ENCODE assay signal across 8 cellular contexts in genomic region chr22:37457093-37457893, GRCh38. TPM values are rescaled to one million over a fixed set of nuclear protein-coding genes. Genes with fewer than 3 reads are reported as not detected.
DNase-seq lines count a peak whose midpoint lies in the region; ATAC-seq and TF ChIP-seq lines count a peak whose summit lies in the region.

No MANE protein-coding gene starts in this region.

- H3K4me1 ChIP-seq in GM23248 (ENCODE audit: insufficient read depth): peaks cover 18% of the 10 kb centered on the region
- no peaks in the 10 kb centered on the region for H3K4me1 ChIP-seq in naive thymus-derived CD4-positive, alpha-beta T cell (ENCODE audit: control insufficient read depth in 2 of 2, insufficient read depth in 2 of 2, low read length in 2 of 2)

- H3K27me3 ChIP-seq in GM23248 (replicated peaks; ENCODE audit: insufficient read depth): 0 out of 2 replicates have a peak, but pooled peaks cover 15% of the 10 kb centered on the region
- no peaks in the 10 kb centered on the region for H3K27me3 ChIP-seq in naive thymus-derived CD4-positive, alpha-beta T cell (ENCODE audit: control insufficient read depth in 2 of 2, insufficient read depth in 2 of 2, low read length in 2 of 2)

- no peaks in the 10 kb centered on the region for H3K27me3 Mint-ChIP-seq in activated CD8-positive, alpha-beta memory T cell treated with anti-CD3 and anti-CD28 coated beads, Interleukin-2, amount 10 ng/mL, durations not matched to agents 7 days and 5 days
- no peaks in the 10 kb centered on the region for H3K27me3 Mint-ChIP-seq in naive thymus-derived CD4-positive, alpha-beta T cell
- no peaks in the 10 kb centered on the region for H3K27me3 Mint-ChIP-seq in stimulated activated memory B cell treated with anti-CD40 and anti-IgM and Interleukin-4, amounts not matched to agents 10 μg/mL and 1 μg/mL and 100 μg/mL, for 72 hours

- no peaks in the 10 kb centered on the region for H3K79me2 ChIP-seq in GM23248 (ENCODE audit: insufficient read depth)

- H3K4me2 ChIP-seq in GM23248 (ENCODE audit: unreplicated experiment): no peak overlapping the region

- 25 to 31% methylated on average over 4 of the region's 4 CpGs for WGBS in GM23248 (ENCODE audit: low coverage in 1 of 2, low lambda C conversion rate in 2 of 2, missing lambda C conversion rate in 2 of 2), 2 experiments

- no peak overlapping the region for H3K4me3 ChIP-seq in GM23248
- H3K4me3 ChIP-seq in epithelial cell of proximal tubule (ENCODE audit: low read depth, low read length): no peak overlapping the region
- no peak overlapping the region for H3K4me3 ChIP-seq in naive thymus-derived CD4-positive, alpha-beta T cell (ENCODE audit: low read length)

- H3K9me3 ChIP-seq in GM23248 (ENCODE audit: low read depth): no peaks in the 10 kb centered on the region
- H3K9me3 ChIP-seq in naive thymus-derived CD4-positive, alpha-beta T cell (ENCODE audit: control insufficient read depth in 2 of 3, low read length in 3 of 3): no peaks in the 10 kb centered on the region

- no peak overlapping the region for H3K4me3 Mint-ChIP-seq in activated CD8-positive, alpha-beta memory T cell treated with anti-CD3 and anti-CD28 coated beads, Interleukin-2, amount 10 ng/mL, durations not matched to agents 7 days and 5 days
- no peak overlapping the region for H3K4me3 Mint-ChIP-seq in naive thymus-derived CD4-positive, alpha-beta T cell
- no peak overlapping the region for H3K4me3 Mint-ChIP-seq in stimulated activated memory B cell treated with anti-CD40 and anti-IgM and Interleukin-4, amounts not matched to agents 10 μg/mL and 1 μg/mL and 100 μg/mL, for 72 hours

- peaks cover 19% of the 10 kb centered on the region for H3F3A ChIP-seq in GM23248 (ENCODE audit: insufficient read depth)

- CTCF ChIA-PET in activated CD8-positive, alpha-beta memory T cell treated with anti-CD3 and anti-CD28 coated beads, Interleukin-2, amount 10 ng/mL, durations not matched to agents 7 days and 5 days (lab: Charles Lee): interaction anchor here (0.8 to 4.8 kb wide), 21 partner anchors 9 to 215 kb away, joined by 3 to 67 read pairs (median 5); partner anchors contain the start of gene ELFN2
- CTCF ChIA-PET in naive thymus-derived CD4-positive, alpha-beta T cell (lab: Charles Lee): interaction anchor here (0.7 to 4.3 kb wide), 13 partner anchors 15 to 290 kb away, joined by 3 to 14 read pairs (median 3); partner anchors contain the start of gene CYTH4

- H3K27ac Mint-ChIP-seq in activated CD8-positive, alpha-beta memory T cell treated with anti-CD3 and anti-CD28 coated beads, Interleukin-2, amount 10 ng/mL, durations not matched to agents 7 days and 5 days: no peak overlapping the region
- H3K27ac Mint-ChIP-seq in naive thymus-derived CD4-positive, alpha-beta T cell: peak overlapping the region in 1 of 9 donors; percentile 51
- H3K27ac Mint-ChIP-seq in stimulated activated memory B cell treated with anti-CD40 and anti-IgM and Interleukin-4, amounts not matched to agents 10 μg/mL and 1 μg/mL and 100 μg/mL, for 72 hours: no peak overlapping the region

- POLR2A ChIA-PET in naive thymus-derived CD4-positive, alpha-beta T cell (lab: Charles Lee): interaction anchor here (1.7 kb wide), 1 partner anchor 190 kb away, joined by 5 read pairs; no protein-coding TSS in a partner anchor

- peak; percentile 96 for TF ChIP-seq CTCF in epithelial cell of proximal tubule (conservative IDR thresholded peaks at IDR 0.05; ENCODE audit: low read depth, low read length)

- H3K9me2 ChIP-seq in GM23248 (ENCODE audit: insufficient read depth): no peaks in the 10 kb centered on the region

- H3K36me3 Mint-ChIP-seq in activated CD8-positive, alpha-beta memory T cell treated with anti-CD3 and anti-CD28 coated beads, Interleukin-2, amount 10 ng/mL, durations not matched to agents 7 days and 5 days: peaks cover 1% of the 10 kb centered on the region
- H3K36me3 Mint-ChIP-seq in naive thymus-derived CD4-positive, alpha-beta T cell: peaks cover 4 to 28% (median 5%) of the 10 kb centered on the region in 5 donors
- peaks cover 39% of the 10 kb centered on the region for H3K36me3 Mint-ChIP-seq in stimulated activated memory B cell treated with anti-CD40 and anti-IgM and Interleukin-4, amounts not matched to agents 10 μg/mL and 1 μg/mL and 100 μg/mL, for 72 hours

- no peak overlapping the region for H2AFZ ChIP-seq in GM23248

- no peak overlapping the region for H3K27ac ChIP-seq in GM23248
- no peak overlapping the region for H3K27ac ChIP-seq in naive thymus-derived CD4-positive, alpha-beta T cell (ENCODE audit: low read depth, low read length)

- H3K9me3 Mint-ChIP-seq in activated CD8-positive, alpha-beta memory T cell treated with anti-CD3 and anti-CD28 coated beads, Interleukin-2, amount 10 ng/mL, durations not matched to agents 7 days and 5 days (ENCODE audit: low read depth): no peaks in the 10 kb centered on the region
- H3K9me3 Mint-ChIP-seq in naive thymus-derived CD4-positive, alpha-beta T cell: no peaks in the 10 kb centered on the region
- no peaks in the 10 kb centered on the region for H3K9me3 Mint-ChIP-seq in stimulated activated memory B cell treated with anti-CD40 and anti-IgM and Interleukin-4, amounts not matched to agents 10 μg/mL and 1 μg/mL and 100 μg/mL, for 72 hours

- H3K36me3 ChIP-seq in GM23248 (ENCODE audit: low read depth): no peaks in the 10 kb centered on the region
- H3K36me3 ChIP-seq in naive thymus-derived CD4-positive, alpha-beta T cell (ENCODE audit: control insufficient read depth in 2 of 3, insufficient read depth in 3 of 3, low read length in 3 of 3): peaks cover 0 to 16% (median 0%) of the 10 kb centered on the region in 3 experiments

- peak; percentile 98 for ATAC-seq in activated CD8-positive, alpha-beta memory T cell treated with anti-CD3 and anti-CD28 coated beads, Interleukin-2, amount 10 ng/mL, durations not matched to agents 7 days and 5 days
- ATAC-seq in naive thymus-derived CD4-positive, alpha-beta T cell: peak; percentile 96
- peak; percentile 92 for ATAC-seq in stimulated activated memory B cell treated with anti-CD40 and anti-IgM and Interleukin-4, amounts not matched to agents 10 μg/mL and 1 μg/mL and 100 μg/mL, for 72 hours
- no peak for ATAC-seq in GM21515 (IDR thresholded peaks at IDR 0.05; ENCODE audit: unreplicated experiment)

- H4K20me1 ChIP-seq in GM23248 (ENCODE audit: insufficient read depth): no peaks in the 10 kb centered on the region

- in situ Hi-C loops in GM23248 (cut with MboI): loop anchor here (10.0 kb wide), 1 partner anchor 142 kb away; no protein-coding TSS in a partner anchor

- H3K9ac ChIP-seq in GM23248: no peak overlapping the region

- no peaks in the 10 kb centered on the region for H3K4me1 Mint-ChIP-seq in activated CD8-positive, alpha-beta memory T cell treated with anti-CD3 and anti-CD28 coated beads, Interleukin-2, amount 10 ng/mL, durations not matched to agents 7 days and 5 days
- H3K4me1 Mint-ChIP-seq in naive thymus-derived CD4-positive, alpha-beta T cell: peaks cover 0 to 9% (median 5%) of the 10 kb centered on the region in 7 donors
- H3K4me1 Mint-ChIP-seq in stimulated activated memory B cell treated with anti-CD40 and anti-IgM and Interleukin-4, amounts not matched to agents 10 μg/mL and 1 μg/mL and 100 μg/mL, for 72 hours: peaks cover 4% of the 10 kb centered on the region

- DNase-seq in AML-193 (lab: John Stamatoyannopoulos, UW) (peak; percentile 38 to 47), GM23248 (peak; percentile 66), NCI-H748 treated with DMSO at 0.1 percent for 48 hours (lab: John Stamatoyannopoulos, UW) (peak; percentile 12), epithelial cell of proximal tubule (ENCODE audit: low read depth) (no peak)
- DNase-seq in activated CD8-positive, alpha-beta memory T cell treated with anti-CD3 and anti-CD28 coated beads, Interleukin-2, amount 10 ng/mL, durations not matched to agents 7 days and 5 days: peak; percentile 87
- peak; percentile 66 to 88 (median 77) for DNase-seq in naive thymus-derived CD4-positive, alpha-beta T cell

- intact Hi-C loops in naive thymus-derived CD4-positive, alpha-beta T cell (cut with micrococcal nuclease): loop anchor here (1.0 to 5.0 kb wide), 4 partner anchors 41 to 290 kb away; no protein-coding TSS in a partner anchor

RNA-seq across cellular contexts. Expression of gene MFNG, which starts 28.9 kb away (rescaled TPM):
- total RNA-seq in GM23248 (2014; rRNA removed; shearing (Covaris generic)): not detected in 2 replicates
- polyA plus RNA-seq in GM23248 (2016; fragmentation: Nextera tagmentation; extraction: Ambion mirVana): 0.32 TPM in 1 of 2 replicates, not detected in the other
- total RNA-seq in activated CD8-positive, alpha-beta memory T cell treated with anti-CD3 and anti-CD28 coated beads, Interleukin-2, amount 10 ng/mL, durations not matched to agents 7 days and 5 days: 100 to 1,000 TPM; 196 to 220 TPM
- 0.07 TPM in 1 of 2 replicates, not detected in the other for total RNA-seq in epithelial cell of proximal tubule
- total RNA-seq in naive thymus-derived CD4-positive, alpha-beta T cell: 100 to 1,000 TPM; 146 to 223 (median 203) TPM
- polyA plus RNA-seq in naive thymus-derived CD4-positive, alpha-beta T cell: 100 to 1,000 TPM; 350 to 449 TPM

RNA-seq across cellular contexts. Expression of gene ELFN2, which starts 30.0 kb away (rescaled TPM):
- 0.89 and 1.1 TPM in 2 replicates for total RNA-seq in GM23248 (2014; rRNA removed; shearing (Covaris generic))
- polyA plus RNA-seq in GM23248 (2016; fragmentation: Nextera tagmentation; extraction: Ambion mirVana): 0.19 and 0.48 TPM in 2 replicates
- under 1 TPM; 0.07 to 0.50 TPM for total RNA-seq in activated CD8-positive, alpha-beta memory T cell treated with anti-CD3 and anti-CD28 coated beads, Interleukin-2, amount 10 ng/mL, durations not matched to agents 7 days and 5 days
- total RNA-seq in epithelial cell of proximal tubule: 4.6 and 11.7 TPM in 2 replicates
- under 1 TPM; 0.10 to 0.66 (median 0.57) TPM for total RNA-seq in naive thymus-derived CD4-positive, alpha-beta T cell
- polyA plus RNA-seq in naive thymus-derived CD4-positive, alpha-beta T cell: not detected

Comparison
In these comparisons a context has a peak if more than half of its experiments do, and no peak if none do; other contexts are left out.
1. RNA of gene MFNG, which starts 28.9 kb away (total RNA-seq): 196 to 220 TPM in activated CD8-positive, alpha-beta memory T cell treated with anti-CD3 and anti-CD28 coated beads, Interleukin-2, amount 10 ng/mL, durations not matched to agents 7 days and 5 days and 146 to 223 TPM in naive thymus-derived CD4-positive, alpha-beta T cell; 0.07 TPM in epithelial cell of proximal tubule and not detected in GM23248; every median in the first group is over 100 times any median in the second.